Comparison of ENCODE assay signal across 8 cellular contexts in genomic region chr13:36999054-36999927, GRCh38.
A peak's percentile ranks its signal among the peaks of the same experiment; 100 is the strongest.
DNase-seq lines count a peak whose midpoint lies in the region; ATAC-seq, FAIRE-seq and TF ChIP-seq lines count a peak whose summit lies in the region.

Gene ALG5, minus strand, starts transcription at chr13:36999340. Its CDS starts 40 bp downstream, at chr13:36999300.

- H3K4me1 ChIP-seq in ES-I3 (ENCODE audit: insufficient read depth, low read length) (no peaks in the 10 kb centered on the region), Loucy (ENCODE audit: insufficient read depth, low read length, poor library complexity, severe bottlenecking) (peaks cover 51% of the 10 kb centered on the region)

- no peaks in the 10 kb centered on the region for H3K27me3 ChIP-seq in Loucy (ENCODE audit: insufficient read depth, low read length, poor library complexity, severe bottlenecking)

- peak; percentile 87 for TF ChIP-seq POLR2A in H54 (IDR thresholded peaks at IDR 0.05; ENCODE audit: low read depth, low read length)

- peak within 1 kb of the TSS; percentile 98 for H3K4me2 ChIP-seq in Loucy (ENCODE audit: low read depth, low read length, poor library complexity, severe bottlenecking)

- peak within 1 kb of the TSS; percentile 100 for H3K4me3 Mint-ChIP-seq in nephron progenitor cell
- H3K4me3 Mint-ChIP-seq in stimulated activated naive CD8-positive, alpha-beta T cell treated with anti-CD3 and anti-CD28 coated beads, Interleukin-15, amount 100 ng/mL, for 72 hours, result peak within 1 kb of the TSS; percentile 97 to 99

- no peak for FAIRE-seq in H54 (lab: Jason Lieb, UNC)

- no peaks in the 10 kb centered on the region for H3K9me2 ChIP-seq in Loucy (replicated peaks; ENCODE audit: low read depth, low read length)

- H3K36me3 Mint-ChIP-seq in nephron progenitor cell (ENCODE audit: low read depth), result peaks cover 17% of the 10 kb centered on the region

- H3K4me1 Mint-ChIP-seq in nephron progenitor cell, result peaks cover 33% of the 10 kb centered on the region
- H3K4me1 Mint-ChIP-seq in stimulated activated naive CD8-positive, alpha-beta T cell treated with anti-CD3 and anti-CD28 coated beads, Interleukin-15, amount 100 ng/mL, for 72 hours, result peaks cover 38% of the 10 kb centered on the region

- no peaks in the 10 kb centered on the region for H3K9me3 Mint-ChIP-seq in nephron progenitor cell
- no peaks in the 10 kb centered on the region for H3K9me3 Mint-ChIP-seq in stimulated activated naive CD8-positive, alpha-beta T cell treated with anti-CD3 and anti-CD28 coated beads, Interleukin-15, amount 100 ng/mL, for 72 hours

- DNase-seq in H54 (ENCODE audit: insufficient read length, low spot score) (peak; percentile 44), SHP77 (lab: John Stamatoyannopoulos, UW) (peak; percentile 69 to 82), fibroblast of pulmonary artery (ENCODE audit: low read depth) (peak; percentile 89), nephron progenitor cell (peak; percentile 93)
- DNase-seq in activated effector memory CD4-positive, alpha-beta T cell treated with Interleukin-2 at 50 U/mL for 16 hours, result peak; percentile 92
- peak; percentile 92 to 95 for DNase-seq in stimulated activated naive CD8-positive, alpha-beta T cell treated with anti-CD3 and anti-CD28 coated beads, Interleukin-15, amount 100 ng/mL, for 72 hours

- H3K27ac Mint-ChIP-seq in nephron progenitor cell, result peak within 1 kb of the TSS; percentile 100
- peak within 1 kb of the TSS; percentile 100 for H3K27ac Mint-ChIP-seq in stimulated activated naive CD8-positive, alpha-beta T cell treated with anti-CD3 and anti-CD28 coated beads, Interleukin-15, amount 100 ng/mL, for 72 hours

- H2AFZ ChIP-seq in Loucy (ENCODE audit: low read length), result peak within 1 kb of the TSS; percentile 92

- peaks cover 6% of the 10 kb centered on the region for H3K27me3 Mint-ChIP-seq in nephron progenitor cell (ENCODE audit: low read depth, poor library complexity)
- H3K27me3 Mint-ChIP-seq in stimulated activated naive CD8-positive, alpha-beta T cell treated with anti-CD3 and anti-CD28 coated beads, Interleukin-15, amount 100 ng/mL, for 72 hours, result no peaks in the 10 kb centered on the region

- peak; percentile 79 for ATAC-seq in stimulated activated naive CD8-positive, alpha-beta T cell treated with anti-CD3 and anti-CD28 coated beads, Interleukin-15, amount 100 ng/mL, for 72 hours

- H3K4me3 ChIP-seq in Loucy (ENCODE audit: low read length, poor library complexity, severe bottlenecking) (peak within 1 kb of the TSS; percentile 95), fibroblast of pulmonary artery (replicated peaks; ENCODE audit: low read depth, low read length) (peak within 1 kb of the TSS; percentile 96)

- TF ChIP-seq CTCF in Loucy (conservative IDR thresholded peaks at IDR 0.05; ENCODE audit: low read length), result peak; percentile 89
- peak; percentile 58 for TF ChIP-seq CTCF in fibroblast of pulmonary artery (IDR thresholded peaks at IDR 0.05; ENCODE audit: low read length, missing control alignments)
- TF ChIP-seq CTCF in nephron progenitor cell (IDR thresholded peaks at IDR 0.05), result peak; percentile 95

- H3F3A ChIP-seq in Loucy (ENCODE audit: low read depth), result 0 out of 2 replicates have a peak, but pooled peaks cover 3% of the 10 kb centered on the region

- H3K36me3 ChIP-seq in ES-I3 (ENCODE audit: insufficient read depth, low read length) (peaks cover 8% of the 10 kb centered on the region), Loucy (ENCODE audit: insufficient read depth, low read length) (peaks cover 25% of the 10 kb centered on the region; the same call in 1 of the 2 replicates)

- H3K79me2 ChIP-seq in Loucy (ENCODE audit: insufficient read depth, low read length), result peaks cover 77% of the 10 kb centered on the region

- no peaks in the 10 kb centered on the region for H3K9me3 ChIP-seq in ES-I3 (ENCODE audit: control insufficient read depth, insufficient read depth, low read length)
- H3K9me3 ChIP-seq in Loucy (ENCODE audit: insufficient read depth, low read depth, low read length), result no peaks in the 10 kb centered on the region

- H4K20me1 ChIP-seq in Loucy (ENCODE audit: insufficient read depth, low read length, poor library complexity, severe bottlenecking), result peaks cover 54% of the 10 kb centered on the region

- peak within 1 kb of the TSS; percentile 82 for H3K9ac ChIP-seq in ES-I3 (ENCODE audit: low read depth, low read length)
- H3K9ac ChIP-seq in Loucy (ENCODE audit: low read depth, low read length, poor library complexity, severe bottlenecking), result peak within 1 kb of the TSS; percentile 99

Comparison
In these comparisons a context has a peak if more than half of its experiments do, and no peak if none do; other contexts are left out.
1. Peak in every context shown above with its lines: DNase-seq, ATAC-seq and H3K4me3 ChIP-seq.